In genomic region chr7:26924149-26924767, GRCh38 we compare ENCODE assay signal across 17 cellular contexts. TPM values are rescaled to one million over a fixed set of nuclear protein-coding genes. Genes with fewer than 3 reads are reported as not detected.
DNase-seq lines count a peak whose midpoint lies in the region; ATAC-seq and TF ChIP-seq lines count a peak whose summit lies in the region.
"Had no signal": no experiment of that assay in that cellular context is flagged by ENCODE, and none has a peak within 500 bp of the region (broad histone marks: within the 10 kb centered on the region; RNA-seq: fewer than 3 reads in every experiment).

No MANE protein-coding gene starts in this region.

- CTCF ChIA-PET in HEK293T (lab: Yijun Ruan, JAX) = no interaction called here

- H3K27me3 ChIP-seq in tibial nerve = no peaks in the 10 kb centered on the region
- H3K27me3 ChIP-seq: BLaER1 treated with 17β-estradiol and CSF1 and Interleukin-3, amounts not matched to agents 10 nM and 100 nM had no signal

- H3K27me3 Mint-ChIP-seq in mesothelial cell of epicardium (ENCODE audit: low read depth) = no peaks in the 10 kb centered on the region
- H3K27me3 Mint-ChIP-seq in type B pancreatic cell = no peaks in the 10 kb centered on the region

- TF ChIP-seq CTCF in mesothelial cell of epicardium (IDR thresholded peaks at IDR 0.05; ENCODE audit: unreplicated experiment) (no peak), type B pancreatic cell (conservative IDR thresholded peaks at IDR 0.05) (no peak), tibial nerve (IDR thresholded peaks at IDR 0.05) (no peak)

- H3K4me3 ChIP-seq in tibial nerve = no peak overlapping the region
- H3K4me3 ChIP-seq: BLaER1 treated with 17β-estradiol and CSF1 and Interleukin-3, amounts not matched to agents 10 nM and 100 nM had no signal

- POLR2A ChIA-PET in HEK293T (lab: Yijun Ruan, JAX) = no interaction called here

- TF ChIP-seq POLR2A in tibial nerve (IDR thresholded peaks at IDR 0.05) = no peak

- H3K36me3 Mint-ChIP-seq in mesothelial cell of epicardium (no peaks in the 10 kb centered on the region), type B pancreatic cell (no peaks in the 10 kb centered on the region)
- H3K36me3 Mint-ChIP-seq: CD8-positive, alpha-beta T cell had no signal

- H3K9me3 Mint-ChIP-seq in mesothelial cell of epicardium (no peaks in the 10 kb centered on the region), type B pancreatic cell (no peaks in the 10 kb centered on the region)
- H3K9me3 Mint-ChIP-seq: CD4-positive, alpha-beta T cell; CD8-positive, alpha-beta T cell had no signal

- H3K36me3 ChIP-seq in tibial nerve = no peaks in the 10 kb centered on the region
- H3K36me3 ChIP-seq: BLaER1 treated with 17β-estradiol and CSF1 and Interleukin-3, amounts not matched to agents 10 nM and 100 nM had no signal

- H3K27ac Mint-ChIP-seq in mesothelial cell of epicardium = peak overlapping the region; percentile 37
- peak overlapping the region; percentile 72 for H3K27ac Mint-ChIP-seq in type B pancreatic cell
- H3K27ac Mint-ChIP-seq: B cell; CD4-positive, alpha-beta T cell; CD8-positive, alpha-beta T cell had no signal

- H3K4me3 Mint-ChIP-seq in mesothelial cell of epicardium (no peak overlapping the region), type B pancreatic cell (peak overlapping the region; percentile 37)
- H3K4me3 Mint-ChIP-seq: B cell; CD4-positive, alpha-beta T cell; CD8-positive, alpha-beta T cell had no signal

- no peak overlapping the region for H3K27ac ChIP-seq in tibial nerve
- H3K27ac ChIP-seq: BLaER1 treated with 17β-estradiol and CSF1 and Interleukin-3, amounts not matched to agents 10 nM and 100 nM; C4-2B had no signal

- H3K9me3 ChIP-seq in tibial nerve = no peaks in the 10 kb centered on the region
- H3K9me3 ChIP-seq: BLaER1 treated with 17β-estradiol and CSF1 and Interleukin-3, amounts not matched to agents 10 nM and 100 nM; Caco-2 had no signal

- no peaks in the 10 kb centered on the region for H3K4me1 ChIP-seq in tibial nerve

- no peak for TF ChIP-seq EP300 in tibial nerve (IDR thresholded peaks at IDR 0.05)

- no peak for ATAC-seq in HG02870 (IDR thresholded peaks at IDR 0.05; ENCODE audit: unreplicated experiment)
- ATAC-seq: CD8-positive, alpha-beta T cell had no signal

- 67 to 91% methylated on average over 2 of the region's 2 CpGs for WGBS in tibial nerve, 2 donors

- H3K4me1 Mint-ChIP-seq in mesothelial cell of epicardium (peaks cover 64% of the 10 kb centered on the region), type B pancreatic cell (ENCODE audit: unreplicated experiment) (peaks cover 29% of the 10 kb centered on the region)
- H3K4me1 Mint-ChIP-seq: B cell had no signal

- DNase-seq in HEK293T (ENCODE audit: extremely low spot score) (no peak), mesothelial cell of epicardium (ENCODE audit: low spot score in 2 of 2, unreplicated experiment in 2 of 2) (no peak), type B pancreatic cell (ENCODE audit: extremely low spot score, unreplicated experiment) (no peak), tibial nerve (ENCODE audit: low spot score in 2 of 2) (no peak), NCI-H2171 treated with DMSO at 0.1 percent for 48 hours (lab: John Stamatoyannopoulos, UW) (no peak)
- DNase-seq: 8988T; AML-193; Caco-2; Calu3; CD4-positive, alpha-beta T cell; CD8-positive, alpha-beta T cell; DMS79 treated with DMSO at 0.1 percent for 48 hours; GF-D8 had no signal

TF ChIP-seq in HEK293T, 16 proteins besides CTCF, POLR2A, EP300 and RAD21:
- TF ChIP-seq SUZ12 (IDR thresholded peaks at IDR 0.05) (no peak), FOXK2 (IDR thresholded peaks at IDR 0.05) (no peak), NFRKB (IDR thresholded peaks at IDR 0.05) (no peak), PKNOX1 (IDR thresholded peaks at IDR 0.05) (0 out of 2 replicates have a peak, but pooled peaks have one; percentile 15)

RNA-seq across cellular contexts. Expression of gene SKAP2, which starts 59.9 kb away (rescaled TPM):
- 48.1 to 58.4 TPM (median 50.8 TPM) in 3 replicates for total RNA-seq in mesothelial cell of epicardium
- total RNA-seq in type B pancreatic cell (ENCODE audit: low replicate concordance) = 25.5 and 61.6 TPM in 2 replicates
- 10 to 100 TPM; 14.1 to 33.7 (median 27.6) TPM for total RNA-seq in tibial nerve
